18 cellular contexts compared by ENCODE assay signal in the genomic region with DNA sequence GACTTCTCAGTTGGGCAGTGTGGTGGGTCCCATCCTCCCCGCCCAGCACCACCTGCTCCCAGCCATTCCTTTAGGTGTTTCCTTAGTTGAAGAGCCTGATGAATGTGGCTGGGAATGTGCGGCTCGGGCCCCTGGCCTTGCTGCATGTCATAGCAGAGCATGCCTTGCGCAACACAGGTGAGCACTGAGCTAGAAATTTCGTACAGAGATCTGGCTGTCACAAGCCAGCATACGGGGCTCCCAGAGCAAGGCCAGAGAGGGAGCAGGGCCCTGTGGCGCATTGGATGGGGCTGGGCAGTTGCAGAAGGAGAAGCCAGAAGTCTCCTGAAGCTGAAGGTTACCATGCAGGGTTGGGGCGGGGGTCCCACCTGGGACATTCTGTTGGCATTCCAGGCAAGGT.
DNase-seq lines count a peak whose midpoint lies in the region; ATAC-seq, FAIRE-seq and TF ChIP-seq lines count a peak whose summit lies in the region.
"Had no signal": no experiment of that assay in that cellular context is flagged by ENCODE, and none has a peak within 500 bp of the region (broad histone marks: within the 10 kb centered on the region; RNA-seq: fewer than 3 reads in every experiment).

No MANE protein-coding gene starts in this region.

- DNase-seq in PC-9 (no peak), epithelial cell of prostate (ENCODE audit: low read depth, low spot score) (peak; percentile 57), mesothelial cell of epicardium (ENCODE audit: low spot score in 2 of 2, unreplicated experiment in 2 of 2) (no peak), upper lobe of right lung (no peak), RPMI8226 (no peak), H54 (ENCODE audit: insufficient read length, low spot score) (no peak)
- DNase-seq: anterior cingulate cortex; effector memory CD4-positive, alpha-beta T cell; head of caudate nucleus; NCI-H1417; NCI-H524 treated with DMSO at 0.1 percent for 48 hours; ovary; SHP77; T-cell; WERI-Rb-1 had no signal

- H3K27me3 ChIP-seq in PC-9 (ENCODE audit: insufficient read depth, low read depth) (no peaks in the 10 kb centered on the region), upper lobe of right lung (no peaks in the 10 kb centered on the region)
- H3K27me3 ChIP-seq: ovary had no signal

- no peaks in the 10 kb centered on the region for H3K9me3 ChIP-seq in PC-9 (ENCODE audit: insufficient read depth, low read depth)
- no peaks in the 10 kb centered on the region for H3K9me3 ChIP-seq in upper lobe of right lung
- H3K9me3 ChIP-seq: ovary had no signal

- peaks cover 19% of the 10 kb centered on the region for H3K36me3 Mint-ChIP-seq in mesothelial cell of epicardium
- H3K36me3 Mint-ChIP-seq: memory B cell; naive thymus-derived CD4-positive, alpha-beta T cell; T-cell had no signal

- FAIRE-seq in H54 (lab: Jason Lieb, UNC): no peak

- H3K9me3 Mint-ChIP-seq in mesothelial cell of epicardium: no peaks in the 10 kb centered on the region
- H3K9me3 Mint-ChIP-seq: memory B cell; naive thymus-derived CD4-positive, alpha-beta T cell; T-cell had no signal

- TF ChIP-seq POLR2A in H54 (IDR thresholded peaks at IDR 0.05; ENCODE audit: low read depth, low read length): no peak

- H2AFZ ChIP-seq in PC-9: no peak overlapping the region

- H3K36me3 ChIP-seq in PC-9 (ENCODE audit: low read depth) (no peaks in the 10 kb centered on the region), upper lobe of right lung (peaks cover 16% of the 10 kb centered on the region)
- H3K36me3 ChIP-seq: ovary had no signal

- no peaks in the 10 kb centered on the region for H3K9me2 ChIP-seq in PC-9 (ENCODE audit: insufficient read depth)

- POLR2A ChIA-PET in PC-9 (lab: Charles Lee; ENCODE audit: unreplicated experiment): no interaction called here

- H3K4me3 ChIP-seq in PC-9: no peak overlapping the region
- no peak overlapping the region for H3K4me3 ChIP-seq in upper lobe of right lung
- H3K4me3 ChIP-seq: ovary had no signal

- H3K4me2 ChIP-seq in PC-9: peak overlapping the region; percentile 65; the same call in 1 of the 2 replicates

- intact Hi-C loops in PC-9 (cut with micrococcal nuclease; ENCODE audit: unreplicated experiment): no loop called here
- intact Hi-C loops in upper lobe of right lung (cut with DNase I): no loop called here

- no peak for TF ChIP-seq CTCF in PC-9 (conservative IDR thresholded peaks at IDR 0.05)
- no peak for TF ChIP-seq CTCF in mesothelial cell of epicardium (IDR thresholded peaks at IDR 0.05; ENCODE audit: unreplicated experiment)
- TF ChIP-seq CTCF in upper lobe of right lung (IDR thresholded peaks at IDR 0.05): no peak

- H3K79me2 ChIP-seq in PC-9 (ENCODE audit: low read depth): peaks cover 21% of the 10 kb centered on the region

- ATAC-seq in upper lobe of right lung (peak; percentile 28), HG03460 (IDR thresholded peaks at IDR 0.05; ENCODE audit: unreplicated experiment) (no peak)

- H3K4me1 ChIP-seq in PC-9 (replicated peaks; ENCODE audit: insufficient read depth) (peaks cover 46% of the 10 kb centered on the region), upper lobe of right lung (peaks cover 55% of the 10 kb centered on the region)

- peaks cover 81% of the 10 kb centered on the region for H3K4me1 Mint-ChIP-seq in mesothelial cell of epicardium

- no peak overlapping the region for H3K4me3 Mint-ChIP-seq in mesothelial cell of epicardium
- H3K4me3 Mint-ChIP-seq: memory B cell, T-cell had no signal

- H3K27me3 Mint-ChIP-seq in mesothelial cell of epicardium (ENCODE audit: low read depth): no peaks in the 10 kb centered on the region

- peak overlapping the region; percentile 86; the same call in 1 of the 2 replicates for H3K27ac ChIP-seq in PC-9
- peak overlapping the region; percentile 93 for H3K27ac ChIP-seq in epithelial cell of prostate
- H3K27ac ChIP-seq in upper lobe of right lung: peak overlapping the region; percentile 44
- H3K27ac ChIP-seq: ovary, WERI-Rb-1 had no signal

- peak overlapping the region; percentile 94 for H3K27ac Mint-ChIP-seq in mesothelial cell of epicardium
- H3K27ac Mint-ChIP-seq: memory B cell, T-cell had no signal

- BruUV-seq in PC-9 (replicated peaks; lab: Mats Ljungman, UMichigan): no TSS peak

- peaks cover 41% of the 10 kb centered on the region for H3F3A ChIP-seq in PC-9 (ENCODE audit: insufficient read depth, low read depth)

- CTCF ChIA-PET in PC-9 (lab: Charles Lee): no interaction called here

- no peaks in the 10 kb centered on the region for H4K20me1 ChIP-seq in PC-9 (ENCODE audit: insufficient read depth)
